Comparison of ENCODE assay signal across 8 cellular contexts in genomic region chr1:221743416-221744208, GRCh38. TPM values are rescaled to one million over a fixed set of nuclear protein-coding genes. Genes with fewer than 3 reads are reported as not detected.
DNase-seq lines count a peak whose midpoint lies in the region; ATAC-seq and FAIRE-seq lines count a peak whose summit lies in the region.

No MANE protein-coding gene starts in this region.

- H3K9me3 Mint-ChIP-seq in natural killer cell treated with Interleukin-12 subunit alpha and Interleukin-12 subunit beta and Interleukin-15 and Interleukin-18, amount 100 ng/mL, for 72 hours, result no peaks in the 10 kb centered on the region

- in situ Hi-C loops in Caki2 (cut with HindIII; ENCODE audit: low pct_unique_long_range_greater_than_20kb, low sequenced_read_pairs), result no loop called here

- DNase-seq in Caki2 (ENCODE audit: low read depth), result peak; percentile 65
- peak; percentile 59 for DNase-seq in NCI-H146 treated with DMSO at 0.1 percent for 48 hours (lab: John Stamatoyannopoulos, UW; ENCODE audit: unreplicated experiment)
- DNase-seq in dermis blood vessel endothelial cell, result peak; percentile 7
- no peak for DNase-seq in natural killer cell treated with Interleukin-12 subunit alpha and Interleukin-12 subunit beta and Interleukin-15 and Interleukin-18, amount 100 ng/mL, for 72 hours (ENCODE audit: low spot score)
- DNase-seq in SW480 (ENCODE audit: low spot score), result no peak
- DNase-seq in urothelium cell line (ENCODE audit: low spot score), result no peak

- peak overlapping the region in 1 of 2 donors; percentile 90 for H3K27ac Mint-ChIP-seq in natural killer cell treated with Interleukin-12 subunit alpha and Interleukin-12 subunit beta and Interleukin-15 and Interleukin-18, amount 100 ng/mL, for 72 hours

- H3K4me3 Mint-ChIP-seq in natural killer cell treated with Interleukin-12 subunit alpha and Interleukin-12 subunit beta and Interleukin-15 and Interleukin-18, amount 100 ng/mL, for 72 hours, result peak overlapping the region; percentile 87

- no peaks in the 10 kb centered on the region for H3K27me3 Mint-ChIP-seq in natural killer cell treated with Interleukin-12 subunit alpha and Interleukin-12 subunit beta and Interleukin-15 and Interleukin-18, amount 100 ng/mL, for 72 hours

- no peak for FAIRE-seq in urothelium cell line (lab: Jason Lieb, UNC)

- ATAC-seq in GM19351 (IDR thresholded peaks at IDR 0.05; ENCODE audit: unreplicated experiment) (peak; percentile 6), GM21576 (IDR thresholded peaks at IDR 0.05; ENCODE audit: unreplicated experiment) (no peak)
- ATAC-seq in natural killer cell treated with Interleukin-12 subunit alpha and Interleukin-12 subunit beta and Interleukin-15 and Interleukin-18, amount 100 ng/mL, for 72 hours, result no peak

- H3K36me3 Mint-ChIP-seq in natural killer cell treated with Interleukin-12 subunit alpha and Interleukin-12 subunit beta and Interleukin-15 and Interleukin-18, amount 100 ng/mL, for 72 hours, result peaks cover 15% of the 10 kb centered on the region

- peaks cover 16 to 34% of the 10 kb centered on the region in 2 donors for H3K4me1 Mint-ChIP-seq in natural killer cell treated with Interleukin-12 subunit alpha and Interleukin-12 subunit beta and Interleukin-15 and Interleukin-18, amount 100 ng/mL, for 72 hours (ENCODE audit: low read depth in 2 of 2)

RNA-seq across cellular contexts. Expression of gene DUSP10, which starts 1.7 kb away (rescaled TPM):
- total RNA-seq in Caki2 (2014; rRNA removed; shearing (Covaris generic); ENCODE audit: low replicate concordance), result 21.7 and 37.5 TPM in 2 replicates
- total RNA-seq in dermis blood vessel endothelial cell, result 4.2 and 5.8 TPM in 2 replicates
- total RNA-seq in natural killer cell treated with Interleukin-12 subunit alpha and Interleukin-12 subunit beta and Interleukin-15 and Interleukin-18, amount 100 ng/mL, for 72 hours, result 10 to 100 TPM; 43.3 to 85.2 TPM

Comparison
In these comparisons a context has a peak if more than half of its experiments do, and no peak if none do; other contexts are left out.
1. DNase-seq: peak in Caki2 (single experiment), NCI-H146 treated with DMSO at 0.1 percent for 48 hours (single experiment) and dermis blood vessel endothelial cell (single experiment); none in natural killer cell treated with Interleukin-12 subunit alpha and Interleukin-12 subunit beta and Interleukin-15 and Interleukin-18, amount 100 ng/mL, for 72 hours (single experiment), SW480 (single experiment) and urothelium cell line (single experiment).